ENCODE assay signal across 8 cellular contexts in the genomic region with DNA sequence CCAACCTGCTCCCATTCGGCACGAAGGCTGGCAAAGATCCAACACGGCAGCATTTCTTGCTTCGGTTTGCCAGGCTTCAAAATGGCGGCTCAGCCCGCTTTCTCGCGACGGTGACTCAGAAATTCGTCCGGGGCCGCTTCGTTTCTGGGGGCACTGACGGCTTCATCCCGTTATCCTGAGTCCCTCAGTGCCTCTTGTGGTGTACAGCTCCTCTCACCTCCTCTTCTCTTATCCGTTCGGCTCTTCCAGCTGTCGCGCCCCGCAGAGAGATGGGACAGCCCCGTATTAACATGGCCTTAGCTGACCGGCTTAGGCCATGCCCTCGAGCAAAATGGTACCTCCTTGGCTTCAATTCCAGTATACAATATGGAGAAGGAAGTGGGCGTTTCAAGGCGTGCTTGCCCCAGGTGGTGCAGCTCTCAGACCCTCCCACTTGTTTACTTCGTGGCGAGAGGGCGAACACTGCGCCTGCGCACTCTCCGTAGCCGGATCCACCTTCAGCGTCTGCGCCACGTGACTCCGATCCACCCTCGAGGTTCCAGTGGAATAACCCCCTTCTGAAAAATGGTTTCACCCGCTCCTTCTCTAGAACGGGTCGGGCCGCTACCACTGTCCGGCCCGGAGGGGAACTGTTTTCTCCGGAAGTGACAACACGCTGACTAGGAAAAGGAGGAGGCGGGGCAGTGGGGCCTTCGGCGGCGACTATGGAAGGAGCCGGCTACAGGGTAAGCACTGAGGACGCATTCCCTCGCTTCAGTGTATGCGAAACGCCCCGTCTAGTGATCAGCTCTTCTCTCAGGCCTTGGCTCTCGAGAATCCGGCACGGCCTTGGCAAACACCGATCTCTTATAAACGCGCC. TPM values are rescaled to one million over a fixed set of nuclear protein-coding genes. Genes with fewer than 3 reads are reported as not detected.
DNase-seq lines count a peak whose midpoint lies in the region; ATAC-seq, FAIRE-seq and TF ChIP-seq lines count a peak whose summit lies in the region.

A gene (minus strand): TSS at position 336 of the 859 bp plus-strand sequence. CDS start 4,060 bp downstream, outside the sequence.
A gene (plus strand): TSS at position 683 of the 859 bp plus-strand sequence. CDS start 22 bp downstream, at position 705.

- FAIRE-seq in bronchial epithelial cell (lab: Jason Lieb, UNC) = peak; percentile 99

- H3K27me3 ChIP-seq in bronchial epithelial cell (ENCODE audit: control insufficient read depth, insufficient read depth, low read length) (no peaks in the 10 kb centered on the region), iPS-20b (ENCODE audit: insufficient read depth, low read length) (no peaks in the 10 kb centered on the region)

- H3K27ac ChIP-seq in iPS-20b (ENCODE audit: low read length) (peak within 1 kb of the TSS; percentile 100), skin epidermis (peak within 1 kb of the TSS; percentile 94 to 100 (median 100))

- H3K9me3 ChIP-seq in iPS-20b (ENCODE audit: insufficient read depth, low read depth, low read length) = no peaks in the 10 kb centered on the region

- H3K4me1 ChIP-seq in iPS-20b (ENCODE audit: insufficient read depth, low read length) = peaks cover 6% of the 10 kb centered on the region; the same call in 1 of the 2 replicates

- peak within 1 kb of the TSS; percentile 98 for H3K9ac ChIP-seq in iPS-20b (ENCODE audit: low read depth, low read length)

- ATAC-seq in GM18909 (IDR thresholded peaks at IDR 0.05; ENCODE audit: poor library complexity, unreplicated experiment) (peak; percentile 63), HG03159 (IDR thresholded peaks at IDR 0.05; ENCODE audit: unreplicated experiment) (peak; percentile 60)

- peak within 1 kb of the TSS; percentile 89 for H3K4me3 ChIP-seq in WI38 (ENCODE audit: low read depth, low read length)
- H3K4me3 ChIP-seq in bronchial epithelial cell (ENCODE audit: low read depth, low read length) = peak within 1 kb of the TSS; percentile 93
- H3K4me3 ChIP-seq in iPS-20b (ENCODE audit: low read length) = peak within 1 kb of the TSS; percentile 89
- H3K4me3 ChIP-seq in skin epidermis = peak within 1 kb of the TSS; percentile 78 to 98 (median 89)

- DNase-seq in AG08395 (ENCODE audit: low spot score) (peak; percentile 100), NCI-H2227 treated with DMSO at 0.1 percent for 48 hours (lab: John Stamatoyannopoulos, UW) (peak; percentile 94), bronchial epithelial cell (ENCODE audit: low read depth) (peak; percentile 99)

- H3K36me3 ChIP-seq in bronchial epithelial cell (ENCODE audit: control insufficient read depth, insufficient read depth, low read length) (peaks cover 22% of the 10 kb centered on the region), iPS-20b (ENCODE audit: insufficient read depth, low read depth, low read length) (peaks cover 36% of the 10 kb centered on the region)

- no peak for TF ChIP-seq CTCF in WI38 (IDR thresholded peaks at IDR 0.05; ENCODE audit: low read depth, low read length)
- no peak for TF ChIP-seq CTCF in bronchial epithelial cell (IDR thresholded peaks at IDR 0.05; ENCODE audit: insufficient read depth, low read length, severe bottlenecking)

RNA-seq across cellular contexts. Expression of the first gene that starts in this region (rescaled TPM):
- total RNA-seq in bronchial epithelial cell = 3.7 and 7.4 TPM in 2 replicates

RNA-seq across cellular contexts. Expression of the second gene that starts in this region (rescaled TPM):
- total RNA-seq in bronchial epithelial cell = 2.1 and 3.1 TPM in 2 replicates

Comparison
In these comparisons a context has a peak if more than half of its experiments do, and no peak if none do; other contexts are left out.
1. Peak in every context shown above with its lines: DNase-seq, ATAC-seq, H3K4me3 ChIP-seq and H3K27ac ChIP-seq.